Comparison of ENCODE assay signal across 8 cellular contexts in genomic region chr12:120495189-120495722, GRCh38. TPM values are rescaled to one million over a fixed set of nuclear protein-coding genes. Genes with fewer than 3 reads are reported as not detected.
DNase-seq lines count a peak whose midpoint lies in the region; ATAC-seq, FAIRE-seq and TF ChIP-seq lines count a peak whose summit lies in the region.

No MANE protein-coding gene starts in this region.

- DNase-seq in GM06990 (ENCODE audit: extremely low read depth, insufficient read length) (no peak), HepG2 (ENCODE audit: low spot score) (no peak), tibial artery (no peak), globus pallidus (ENCODE audit: low spot score) (no peak), NCI-H1092 (lab: John Stamatoyannopoulos, UW) (no peak), NCI-H1105 (lab: John Stamatoyannopoulos, UW) (no peak)

- H3K36me3 ChIP-seq in GM06990 (ENCODE audit: control insufficient read depth, insufficient read depth, low read length) = peaks cover 8% of the 10 kb centered on the region
- peaks cover 3 to 9% of the 10 kb centered on the region in 2 experiments; a peak in 3 of 5 replicates for H3K36me3 ChIP-seq in HepG2 (replicated peaks in 1 of 2; ENCODE audit: control insufficient read depth in 1 of 2, insufficient read depth in 2 of 2, low read length in 2 of 2)
- peaks cover 9 to 30% (median 12%) of the 10 kb centered on the region in 3 donors for H3K36me3 ChIP-seq in tibial artery

- TF ChIP-seq EP300 in HepG2 (IDR thresholded peaks at IDR 0.05; ENCODE audit: low read depth in 2 of 2, low read length in 2 of 2) (no peak), HepG2 (CRISPR knock-in tag; IDR thresholded peaks at IDR 0.05; ENCODE audit: borderline replicate concordance) (no peak)

- in situ Hi-C loops in HepG2 (cut with HindIII; ENCODE audit: extremely low pct_ligation_motif_present, low pct_unique_long_range_greater_than_20kb) = no loop called here

- H3K9ac ChIP-seq in HepG2 (ENCODE audit: insufficient read depth, low read depth, low read length) = peak overlapping the region; percentile 79

- POLR2A ChIA-PET in HepG2 (lab: Yijun Ruan, JAX) = interaction anchor here (1.0 to 2.8 kb wide), 11 partner anchors 9 to 267 kb away, joined by 3 to 30 read pairs (median 7); partner anchors contain the start of genes COQ5, POP5, RNU4-1 and RNU4-2

- CTCF ChIA-PET in HepG2 (lab: Yijun Ruan, JAX; ENCODE audit: low intra/inter-chr PET ratio, low total read pairs) = no interaction called here

- TF ChIP-seq POLR2A in HepG2 (IDR thresholded peaks at IDR 0.05; ENCODE audit: insufficient read depth in 1 of 2, low read depth in 2 of 2, low read length in 2 of 2) = no peak

- peak overlapping the region; percentile 98 for H3K4me2 ChIP-seq in HepG2 (ENCODE audit: low read depth, low read length)

- H3K4me1 ChIP-seq in HepG2 (ENCODE audit: insufficient read depth, low read length) (peaks cover 28% of the 10 kb centered on the region), tibial artery (peaks cover 0 to 29% (median 19%) of the 10 kb centered on the region in 4 donors)

- intact Hi-C loops in HepG2 (cut with micrococcal nuclease; ENCODE audit: unreplicated experiment) = loop anchor here (5.0 kb wide), 1 partner anchor 42 kb away; no protein-coding TSS in a partner anchor
- intact Hi-C loops in tibial artery (cut with DNase I; ENCODE audit: low total_unique reads) = loop anchor here (5.0 kb wide), 1 partner anchor 42 kb away; no protein-coding TSS in a partner anchor

- H3K27me3 ChIP-seq in GM06990 (replicated peaks; ENCODE audit: control insufficient read depth, insufficient read depth, low read length) (no peaks in the 10 kb centered on the region), HepG2 (ENCODE audit: control insufficient read depth in 1 of 2, insufficient read depth in 2 of 2, low read length in 2 of 2) (no peaks in the 10 kb centered on the region; a peak in 1 of 5 replicates), tibial artery (no peaks in the 10 kb centered on the region)

- no peak for FAIRE-seq in HepG2 (lab: Jason Lieb, UNC)

- TF ChIP-seq RAD21 in HepG2 (CRISPR knock-in tag; IDR thresholded peaks at IDR 0.05) = no peak

- H3K4me3 ChIP-seq in GM06990 (replicated peaks; ENCODE audit: low read depth, low read length) = peak overlapping the region; percentile 93
- peak overlapping the region; percentile 79 to 100 (median 95) for H3K4me3 ChIP-seq in HepG2 (replicated peaks in 1 of 3; ENCODE audit: insufficient read depth in 1 of 3, low read depth in 2 of 3, low read length in 3 of 3)
- peak overlapping the region; percentile 82 to 98 for H3K4me3 ChIP-seq in tibial artery

- no peak overlapping the region for H2AFZ ChIP-seq in HepG2 (ENCODE audit: low read length)

- WGBS in HepG2 (ENCODE audit: low lambda C conversion rate) = 6% methylated on average over 11 of the region's 17 CpGs

- H4K20me1 ChIP-seq in HepG2 (ENCODE audit: insufficient read depth, low read length) = peaks cover 10% of the 10 kb centered on the region

- no TSS peak for BruUV-seq in HepG2 (replicated peaks; lab: Mats Ljungman, UMichigan)

- H3K9me3 ChIP-seq in HepG2 (ENCODE audit: low read length) (no peaks in the 10 kb centered on the region), tibial artery (no peaks in the 10 kb centered on the region)

- H3K27ac ChIP-seq in angular gyrus (ENCODE audit: low read depth, low read length) (peak overlapping the region; percentile 34), HepG2 (ENCODE audit: extremely low read length, insufficient read depth, low read length) (peak overlapping the region; percentile 44), tibial artery (peak overlapping the region; percentile 92 to 95)

- TF ChIP-seq CTCF in GM06990 (IDR thresholded peaks at IDR 0.05; ENCODE audit: insufficient read depth, low read length, poor library complexity, severe bottlenecking) (no peak), HepG2 (CRISPR knock-in tag; IDR thresholded peaks at IDR 0.05) (no peak), tibial artery (IDR thresholded peaks at IDR 0.05) (no peak)

- H3K79me2 ChIP-seq in HepG2 (ENCODE audit: insufficient read depth, low read length) = peaks cover 27% of the 10 kb centered on the region

- ATAC-seq in HG02973 (IDR thresholded peaks at IDR 0.05; ENCODE audit: unreplicated experiment) (peak; percentile 6), HepG2 (peak; percentile 11)

RNA-seq across cellular contexts. Expression of gene DYNLL1, which starts 0.7 kb away (rescaled TPM):
- total RNA-seq in HepG2 (2016; rRNA removed; fragmentation: Illumina TruSeq; extraction: Trizol) = 271 and 403 TPM in 2 replicates
- 125 and 176 TPM in 2 replicates for total RNA-seq in HepG2 (2016; cell fraction: cytosol; rRNA removed; fragmentation: Illumina TruSeq; extraction: Trizol; ENCODE audit: low read depth)
- 277 and 420 TPM in 2 replicates for total RNA-seq in HepG2 (2016; cell fraction: insoluble cytoplasmic fraction; rRNA removed; fragmentation: Illumina TruSeq; extraction: Trizol)
- 174 and 230 TPM in 2 replicates for total RNA-seq in HepG2 (2016; cell fraction: membrane; rRNA removed; fragmentation: Illumina TruSeq; extraction: Trizol)
- total RNA-seq in HepG2 (2016; cell fraction: nucleus; rRNA removed; fragmentation: Illumina TruSeq; extraction: Trizol) = 119 and 123 TPM in 2 replicates
- 294 and 318 TPM in 2 replicates for polyA plus RNA-seq in HepG2 (2011; rRNA removed)
- polyA plus RNA-seq in HepG2 (2011; cell fraction: cytosol; rRNA removed) = 305 and 402 TPM in 2 replicates
- 130 and 152 TPM in 2 replicates for polyA plus RNA-seq in HepG2 (2011; cell fraction: nucleus; rRNA removed)
- 350 and 505 TPM in 2 replicates for polyA plus RNA-seq in HepG2 (2012)
- polyA plus RNA-seq in HepG2 (2016; cell fraction: cytosol; fragmentation: Illumina TruSeq; extraction: Trizol; ENCODE audit: low read depth) = 240 and 370 TPM in 2 replicates
- polyA plus RNA-seq in HepG2 (2016; cell fraction: insoluble cytoplasmic fraction; fragmentation: Illumina TruSeq; extraction: Trizol; ENCODE audit: low read depth) = 862 and 951 TPM in 2 replicates
- polyA plus RNA-seq in HepG2 (2016; cell fraction: membrane; fragmentation: Illumina TruSeq; extraction: Trizol; ENCODE audit: low read depth) = 322 and 411 TPM in 2 replicates
- 362 and 385 TPM in 2 replicates for polyA plus RNA-seq in HepG2 (2016; cell fraction: nucleus; fragmentation: Illumina TruSeq; extraction: Trizol; ENCODE audit: insufficient read depth, low read depth)
- polyA minus RNA-seq in HepG2 (2011; rRNA and poly(A)+ RNA removed; ENCODE audit: low replicate concordance) = 59.5 and 114 TPM in 2 replicates
- polyA minus RNA-seq in HepG2 (2011; cell fraction: cytosol; rRNA and poly(A)+ RNA removed) = 80.5 and 87.3 TPM in 2 replicates
- 57.0 and 67.4 TPM in 2 replicates for polyA minus RNA-seq in HepG2 (2011; cell fraction: nucleus; rRNA and poly(A)+ RNA removed)

RNA-seq across cellular contexts. Expression of gene SRSF9, which starts 25.7 kb away (rescaled TPM):
- total RNA-seq in HepG2 (2016; rRNA removed; fragmentation: Illumina TruSeq; extraction: Trizol) = 144 and 153 TPM in 2 replicates
- total RNA-seq in HepG2 (2016; cell fraction: cytosol; rRNA removed; fragmentation: Illumina TruSeq; extraction: Trizol; ENCODE audit: low read depth) = 79.8 and 92.3 TPM in 2 replicates
- total RNA-seq in HepG2 (2016; cell fraction: insoluble cytoplasmic fraction; rRNA removed; fragmentation: Illumina TruSeq; extraction: Trizol) = 147 and 151 TPM in 2 replicates
- 156 and 174 TPM in 2 replicates for total RNA-seq in HepG2 (2016; cell fraction: membrane; rRNA removed; fragmentation: Illumina TruSeq; extraction: Trizol)
- 91.6 and 93.3 TPM in 2 replicates for total RNA-seq in HepG2 (2016; cell fraction: nucleus; rRNA removed; fragmentation: Illumina TruSeq; extraction: Trizol)
- 96.2 and 125 TPM in 2 replicates for polyA plus RNA-seq in HepG2 (2011; rRNA removed)
- 104 and 110 TPM in 2 replicates for polyA plus RNA-seq in HepG2 (2011; cell fraction: cytosol; rRNA removed)
- polyA plus RNA-seq in HepG2 (2011; cell fraction: nucleus; rRNA removed) = 63.8 and 77.8 TPM in 2 replicates
- polyA plus RNA-seq in HepG2 (2012) = 107 and 137 TPM in 2 replicates
- 105 and 142 TPM in 2 replicates for polyA plus RNA-seq in HepG2 (2016; cell fraction: cytosol; fragmentation: Illumina TruSeq; extraction: Trizol; ENCODE audit: low read depth)
- polyA plus RNA-seq in HepG2 (2016; cell fraction: insoluble cytoplasmic fraction; fragmentation: Illumina TruSeq; extraction: Trizol; ENCODE audit: low read depth) = 249 and 255 TPM in 2 replicates
- polyA plus RNA-seq in HepG2 (2016; cell fraction: membrane; fragmentation: Illumina TruSeq; extraction: Trizol; ENCODE audit: low read depth) = 171 and 200 TPM in 2 replicates
- polyA plus RNA-seq in HepG2 (2016; cell fraction: nucleus; fragmentation: Illumina TruSeq; extraction: Trizol; ENCODE audit: insufficient read depth, low read depth) = 188 and 193 TPM in 2 replicates
- 43.3 and 56.5 TPM in 2 replicates for polyA minus RNA-seq in HepG2 (2011; rRNA and poly(A)+ RNA removed; ENCODE audit: low replicate concordance)
- polyA minus RNA-seq in HepG2 (2011; cell fraction: cytosol; rRNA and poly(A)+ RNA removed) = 67.3 and 72.5 TPM in 2 replicates
- 74.4 and 78.4 TPM in 2 replicates for polyA minus RNA-seq in HepG2 (2011; cell fraction: nucleus; rRNA and poly(A)+ RNA removed)

RNA-seq across cellular contexts. Expression of gene COQ5, which starts 33.7 kb away (rescaled TPM):
- total RNA-seq in HepG2 (2016; rRNA removed; fragmentation: Illumina TruSeq; extraction: Trizol) = 41.5 and 59.8 TPM in 2 replicates
- total RNA-seq in HepG2 (2016; cell fraction: cytosol; rRNA removed; fragmentation: Illumina TruSeq; extraction: Trizol; ENCODE audit: low read depth) = 8.7 and 10.8 TPM in 2 replicates
- total RNA-seq in HepG2 (2016; cell fraction: insoluble cytoplasmic fraction; rRNA removed; fragmentation: Illumina TruSeq; extraction: Trizol) = 43.6 and 64.0 TPM in 2 replicates
- 18.6 and 20.4 TPM in 2 replicates for total RNA-seq in HepG2 (2016; cell fraction: membrane; rRNA removed; fragmentation: Illumina TruSeq; extraction: Trizol)
- total RNA-seq in HepG2 (2016; cell fraction: nucleus; rRNA removed; fragmentation: Illumina TruSeq; extraction: Trizol) = 16.9 and 17.7 TPM in 2 replicates
- 27.6 and 36.4 TPM in 2 replicates for polyA plus RNA-seq in HepG2 (2011; rRNA removed)
- polyA plus RNA-seq in HepG2 (2011; cell fraction: cytosol; rRNA removed) = 21.5 and 30.8 TPM in 2 replicates
- polyA plus RNA-seq in HepG2 (2011; cell fraction: nucleus; rRNA removed) = 7.0 and 10.9 TPM in 2 replicates
- 30.7 and 41.3 TPM in 2 replicates for polyA plus RNA-seq in HepG2 (2012)
- polyA plus RNA-seq in HepG2 (2016; cell fraction: cytosol; fragmentation: Illumina TruSeq; extraction: Trizol; ENCODE audit: low read depth) = 6.7 and 7.2 TPM in 2 replicates
- 48.1 and 57.1 TPM in 2 replicates for polyA plus RNA-seq in HepG2 (2016; cell fraction: insoluble cytoplasmic fraction; fragmentation: Illumina TruSeq; extraction: Trizol; ENCODE audit: low read depth)
- polyA plus RNA-seq in HepG2 (2016; cell fraction: membrane; fragmentation: Illumina TruSeq; extraction: Trizol; ENCODE audit: low read depth) = 13.5 and 13.8 TPM in 2 replicates
- polyA plus RNA-seq in HepG2 (2016; cell fraction: nucleus; fragmentation: Illumina TruSeq; extraction: Trizol; ENCODE audit: insufficient read depth, low read depth) = 23.9 and 28.2 TPM in 2 replicates
- polyA minus RNA-seq in HepG2 (2011; rRNA and poly(A)+ RNA removed; ENCODE audit: low replicate concordance) = 13.5 and 14.6 TPM in 2 replicates
- 11.5 and 13.0 TPM in 2 replicates for polyA minus RNA-seq in HepG2 (2011; cell fraction: cytosol; rRNA and poly(A)+ RNA removed)
- polyA minus RNA-seq in HepG2 (2011; cell fraction: nucleus; rRNA and poly(A)+ RNA removed) = 17.9 and 19.7 TPM in 2 replicates

RNA-seq across cellular contexts. Expression of gene RNF10, which starts 38.9 kb away (rescaled TPM):
- 62.5 and 86.7 TPM in 2 replicates for total RNA-seq in HepG2 (2016; rRNA removed; fragmentation: Illumina TruSeq; extraction: Trizol)
- 36.2 and 39.7 TPM in 2 replicates for total RNA-seq in HepG2 (2016; cell fraction: cytosol; rRNA removed; fragmentation: Illumina TruSeq; extraction: Trizol; ENCODE audit: low read depth)
- total RNA-seq in HepG2 (2016; cell fraction: insoluble cytoplasmic fraction; rRNA removed; fragmentation: Illumina TruSeq; extraction: Trizol) = 66.2 and 77.2 TPM in 2 replicates
- total RNA-seq in HepG2 (2016; cell fraction: membrane; rRNA removed; fragmentation: Illumina TruSeq; extraction: Trizol) = 104 and 107 TPM in 2 replicates
- 47.6 and 55.6 TPM in 2 replicates for total RNA-seq in HepG2 (2016; cell fraction: nucleus; rRNA removed; fragmentation: Illumina TruSeq; extraction: Trizol)
- 74.5 and 88.0 TPM in 2 replicates for polyA plus RNA-seq in HepG2 (2011; rRNA removed)
- polyA plus RNA-seq in HepG2 (2011; cell fraction: cytosol; rRNA removed) = 62.6 and 91.2 TPM in 2 replicates
- 126 and 135 TPM in 2 replicates for polyA plus RNA-seq in HepG2 (2011; cell fraction: nucleus; rRNA removed)
- polyA plus RNA-seq in HepG2 (2012) = 103 and 107 TPM in 2 replicates
- 32.5 and 32.6 TPM in 2 replicates for polyA plus RNA-seq in HepG2 (2016; cell fraction: cytosol; fragmentation: Illumina TruSeq; extraction: Trizol; ENCODE audit: low read depth)
- polyA plus RNA-seq in HepG2 (2016; cell fraction: insoluble cytoplasmic fraction; fragmentation: Illumina TruSeq; extraction: Trizol; ENCODE audit: low read depth) = 103 and 119 TPM in 2 replicates
- polyA plus RNA-seq in HepG2 (2016; cell fraction: membrane; fragmentation: Illumina TruSeq; extraction: Trizol; ENCODE audit: low read depth) = 97.5 and 104 TPM in 2 replicates
- 115 and 120 TPM in 2 replicates for polyA plus RNA-seq in HepG2 (2016; cell fraction: nucleus; fragmentation: Illumina TruSeq; extraction: Trizol; ENCODE audit: insufficient read depth, low read depth)
- polyA minus RNA-seq in HepG2 (2011; rRNA and poly(A)+ RNA removed; ENCODE audit: low replicate concordance) = 124 and 137 TPM in 2 replicates
- polyA minus RNA-seq in HepG2 (2011; cell fraction: cytosol; rRNA and poly(A)+ RNA removed) = 65.4 and 101 TPM in 2 replicates
- polyA minus RNA-seq in HepG2 (2011; cell fraction: nucleus; rRNA and poly(A)+ RNA removed) = 93.5 and 100 TPM in 2 replicates

RNA-seq across cellular contexts. Expression of gene GATC, which starts 49.0 kb away (rescaled TPM):
- total RNA-seq in HepG2 (2016; rRNA removed; fragmentation: Illumina TruSeq; extraction: Trizol) = 29.7 and 38.5 TPM in 2 replicates
- total RNA-seq in HepG2 (2016; cell fraction: cytosol; rRNA removed; fragmentation: Illumina TruSeq; extraction: Trizol; ENCODE audit: low read depth) = 6.2 and 7.0 TPM in 2 replicates
- total RNA-seq in HepG2 (2016; cell fraction: insoluble cytoplasmic fraction; rRNA removed; fragmentation: Illumina TruSeq; extraction: Trizol) = 27.8 and 40.0 TPM in 2 replicates
- total RNA-seq in HepG2 (2016; cell fraction: membrane; rRNA removed; fragmentation: Illumina TruSeq; extraction: Trizol) = 19.6 and 20.8 TPM in 2 replicates
- 15.6 and 15.8 TPM in 2 replicates for total RNA-seq in HepG2 (2016; cell fraction: nucleus; rRNA removed; fragmentation: Illumina TruSeq; extraction: Trizol)
- 16.2 and 17.7 TPM in 2 replicates for polyA plus RNA-seq in HepG2 (2011; rRNA removed)
- 11.9 and 14.7 TPM in 2 replicates for polyA plus RNA-seq in HepG2 (2011; cell fraction: cytosol; rRNA removed)
- 11.4 and 14.2 TPM in 2 replicates for polyA plus RNA-seq in HepG2 (2011; cell fraction: nucleus; rRNA removed)
- polyA plus RNA-seq in HepG2 (2012) = 16.9 and 17.4 TPM in 2 replicates
- polyA plus RNA-seq in HepG2 (2016; cell fraction: cytosol; fragmentation: Illumina TruSeq; extraction: Trizol; ENCODE audit: low read depth) = 6.3 and 6.9 TPM in 2 replicates
- 39.2 and 42.0 TPM in 2 replicates for polyA plus RNA-seq in HepG2 (2016; cell fraction: insoluble cytoplasmic fraction; fragmentation: Illumina TruSeq; extraction: Trizol; ENCODE audit: low read depth)
- polyA plus RNA-seq in HepG2 (2016; cell fraction: membrane; fragmentation: Illumina TruSeq; extraction: Trizol; ENCODE audit: low read depth) = 16.7 and 17.8 TPM in 2 replicates
- polyA plus RNA-seq in HepG2 (2016; cell fraction: nucleus; fragmentation: Illumina TruSeq; extraction: Trizol; ENCODE audit: insufficient read depth, low read depth) = 24.7 and 31.3 TPM in 2 replicates
- 39.6 and 42.0 TPM in 2 replicates for polyA minus RNA-seq in HepG2 (2011; rRNA and poly(A)+ RNA removed; ENCODE audit: low replicate concordance)
- 11.3 and 14.5 TPM in 2 replicates for polyA minus RNA-seq in HepG2 (2011; cell fraction: cytosol; rRNA and poly(A)+ RNA removed)
- polyA minus RNA-seq in HepG2 (2011; cell fraction: nucleus; rRNA and poly(A)+ RNA removed) = 13.5 and 15.9 TPM in 2 replicates

Comparison
In these comparisons a context has a peak if more than half of its experiments do, and no peak if none do; other contexts are left out.
1. H3K27ac ChIP-seq: peak in every context shown above with its lines; median percentile 94 in tibial artery; 44 in HepG2; 34 in angular gyrus.